In genomic region chr1:53275566-53275965, GRCh38 we compare ENCODE assay signal across 19 cellular contexts. TPM values are rescaled to one million over a fixed set of nuclear protein-coding genes. Genes with fewer than 3 reads are reported as not detected.
DNase-seq lines count a peak whose midpoint lies in the region; ATAC-seq, FAIRE-seq and TF ChIP-seq lines count a peak whose summit lies in the region.
"Had no signal": no experiment of that assay in that cellular context is flagged by ENCODE, and none has a peak within 500 bp of the region (broad histone marks: within the 10 kb centered on the region; RNA-seq: fewer than 3 reads in every experiment).

No MANE protein-coding gene starts in this region.

- no peaks in the 10 kb centered on the region for H3K9me3 Mint-ChIP-seq in WTC11
- H3K9me3 Mint-ChIP-seq: CD4-positive, alpha-beta memory T cell; H9 had no signal

- H3K4me1 ChIP-seq in kidney (ENCODE audit: control insufficient read depth in 1 of 2, insufficient read depth in 1 of 2, low read depth in 1 of 2, low read length in 2 of 2) (no peaks in the 10 kb centered on the region), sigmoid colon (no peaks in the 10 kb centered on the region)

- H3K9ac ChIP-seq in kidney (ENCODE audit: low read length in 2 of 2) = no peak overlapping the region
- H3K9ac ChIP-seq: GM23248 had no signal

- POLR2A ChIA-PET in WTC11 (lab: Charles Lee) = interaction anchor here (1.3 kb wide), 1 partner anchor 13 kb away, joined by 3 read pairs; no protein-coding TSS in a partner anchor

- CTCF ChIA-PET in WTC11 (lab: Charles Lee) = interaction anchor here (0.6 to 0.9 kb wide), 3 partner anchors 15 to 121 kb away, joined by 3 to 4 read pairs (median 3); no protein-coding TSS in a partner anchor

- TF ChIP-seq CTCF in bronchial epithelial cell (IDR thresholded peaks at IDR 0.05; ENCODE audit: insufficient read depth, low read length, severe bottlenecking) (no peak), kidney (IDR thresholded peaks at IDR 0.05; ENCODE audit: borderline replicate concordance, extremely low read depth, insufficient read depth) (no peak), sigmoid colon (IDR thresholded peaks at IDR 0.05) (no peak), WTC11 (IDR thresholded peaks at IDR 0.05) (no peak)

- H3K4me1 Mint-ChIP-seq in WTC11 = no peaks in the 10 kb centered on the region
- H3K4me1 Mint-ChIP-seq: H9 had no signal

- no peak for TF ChIP-seq EP300 in sigmoid colon (IDR thresholded peaks at IDR 0.05)

- H3K36me3 Mint-ChIP-seq in WTC11 = peaks cover 63% of the 10 kb centered on the region

- no peaks in the 10 kb centered on the region for H3K27me3 ChIP-seq in bronchial epithelial cell (ENCODE audit: control insufficient read depth, insufficient read depth, low read length)
- peaks cover 0 to 13% (median 0%) of the 10 kb centered on the region in 3 donors for H3K27me3 ChIP-seq in sigmoid colon

- ATAC-seq in HG02571 (IDR thresholded peaks at IDR 0.05; ENCODE audit: unreplicated experiment) (no peak), WTC11 (no peak)
- ATAC-seq: HCT116 had no signal

- DNase-seq in bronchial epithelial cell (ENCODE audit: low read depth) (no peak), kidney (peak; percentile 39), sigmoid colon (peak; percentile 26), WTC11 (ENCODE audit: low spot score) (no peak), KBM-7 (no peak)
- DNase-seq: C1 segment of cervical spinal cord; Calu3; CD4-positive, alpha-beta memory T cell; COR-L47; DMS53; DMS79 treated with DMSO at 0.1 percent for 48 hours; GF-D8; GM23248; H9 had no signal

- FAIRE-seq in bronchial epithelial cell (lab: Jason Lieb, UNC) (peak; percentile 13), kidney (lab: Jason Lieb, UNC) (no peak)
- FAIRE-seq: GM12891, GM19239, H1 had no signal

- H3K27me3 Mint-ChIP-seq in WTC11 (ENCODE audit: low read depth) = no peaks in the 10 kb centered on the region
- H3K27me3 Mint-ChIP-seq: CD4-positive, alpha-beta memory T cell had no signal

- WGBS in sigmoid colon, 2 donors = 91 to 96% methylated on average over 3 of the region's 3 CpGs

- H3K27ac Mint-ChIP-seq in WTC11 = no peak overlapping the region

- intact Hi-C loops in kidney (cut with DNase I) (no loop called here), sigmoid colon (cut with DNase I) (no loop called here)

- peaks cover 10% of the 10 kb centered on the region for H3K36me3 ChIP-seq in bronchial epithelial cell (ENCODE audit: control insufficient read depth, insufficient read depth, low read length)
- no peaks in the 10 kb centered on the region for H3K36me3 ChIP-seq in kidney (ENCODE audit: control insufficient read depth in 1 of 2, insufficient read depth in 2 of 2, low read length in 2 of 2)
- no peaks in the 10 kb centered on the region for H3K36me3 ChIP-seq in sigmoid colon

- H3K4me3 Mint-ChIP-seq in WTC11 = no peak overlapping the region
- H3K4me3 Mint-ChIP-seq: CD4-positive, alpha-beta memory T cell; H9 had no signal

- H3K4me3 ChIP-seq in bronchial epithelial cell (ENCODE audit: low read depth, low read length) (no peak overlapping the region), kidney (ENCODE audit: low read length in 2 of 2) (no peak overlapping the region), sigmoid colon (no peak overlapping the region)
- H3K4me3 ChIP-seq: GM23248 had no signal

- no peaks in the 10 kb centered on the region for H3K9me3 ChIP-seq in kidney (ENCODE audit: control insufficient read depth in 1 of 2, low read length in 2 of 2)
- no peaks in the 10 kb centered on the region for H3K9me3 ChIP-seq in sigmoid colon

- in situ Hi-C loops in KBM-7 (cut with MboI; ENCODE audit: low pct_unique_long_range_greater_than_20kb, low sequenced_read_pairs) = no loop called here

- no peak for TF ChIP-seq POLR2A in sigmoid colon (IDR thresholded peaks at IDR 0.05)

- H3K27ac ChIP-seq in kidney (ENCODE audit: low read depth in 2 of 2, low read length in 2 of 2) (no peak overlapping the region), sigmoid colon (no peak overlapping the region)
- H3K27ac ChIP-seq: GM23248 had no signal

TF ChIP-seq in WTC11, 78 proteins besides CTCF, POLR2A, EP300 and RAD21:
- TF ChIP-seq NR1H2 (CRISPR knock-in tag; IDR thresholded peaks at IDR 0.05) (no peak), ZNF232 (CRISPR knock-in tag; IDR thresholded peaks at IDR 0.05) (no peak), OVOL2 (CRISPR knock-in tag; IDR thresholded peaks at IDR 0.05; ENCODE audit: borderline replicate concordance) (no peak), FOXP1 (CRISPR knock-in tag; IDR thresholded peaks at IDR 0.05; ENCODE audit: borderline replicate concordance) (no peak), ATF3 (CRISPR knock-in tag; conservative IDR thresholded peaks at IDR 0.05) (no peak), NR2C2 (CRISPR knock-in tag; IDR thresholded peaks at IDR 0.05) (no peak), TEAD1 (CRISPR knock-in tag; IDR thresholded peaks at IDR 0.05) (no peak), MYBL2 (CRISPR knock-in tag; IDR thresholded peaks at IDR 0.05) (no peak)

RNA-seq across cellular contexts. Expression of gene MAGOH, which starts 37.2 kb away (rescaled TPM):
- total RNA-seq in bronchial epithelial cell (33.7 and 53.1 TPM in 2 replicates), kidney (39.4 TPM), sigmoid colon (10 to 100 TPM; 12.2 to 46.4 (median 28.7) TPM), WTC11 (2021) (57.8 to 58.4 TPM (median 57.9 TPM) in 3 replicates)
- polyA plus RNA-seq in kidney (ENCODE audit: insufficient read depth, low read depth, low replicate concordance) (64.6 TPM), sigmoid colon (10 to 100 TPM; 73.9 to 98.4 (median 95.0) TPM)

RNA-seq across cellular contexts. Expression of gene LRP8, which starts 52.3 kb away (rescaled TPM):
- 6.7 and 8.4 TPM in 2 replicates for total RNA-seq in bronchial epithelial cell
- total RNA-seq in kidney = 6.9 TPM
- polyA plus RNA-seq in kidney (ENCODE audit: insufficient read depth, low read depth, low replicate concordance) = 1.4 TPM
- total RNA-seq in sigmoid colon = 1 to 10 TPM; 1.1 to 1.7 (median 1.2) TPM
- polyA plus RNA-seq in sigmoid colon = 1 to 10 TPM in 2 of 3 donors, under 1 TPM in 1; 0.69 to 7.8 (median 3.0) TPM
- total RNA-seq in WTC11 (2021) = 61.9 to 69.5 TPM (median 66.6 TPM) in 3 replicates

RNA-seq across cellular contexts. Expression of gene CZIB, which starts 55.1 kb away (rescaled TPM):
- 37.9 and 47.9 TPM in 2 replicates for total RNA-seq in bronchial epithelial cell
- total RNA-seq in kidney = 54.1 TPM
- polyA plus RNA-seq in kidney (ENCODE audit: insufficient read depth, low read depth, low replicate concordance) = 76.5 TPM
- 10 to 100 TPM; 79.2 to 95.6 (median 92.7) TPM for total RNA-seq in sigmoid colon
- polyA plus RNA-seq in sigmoid colon = 10 to 100 TPM; 49.4 to 69.1 (median 51.8) TPM
- total RNA-seq in WTC11 (2021) = 41.6 to 48.6 TPM (median 47.6 TPM) in 3 replicates

Comparison
In these comparisons a context has a peak if more than half of its experiments do, and no peak if none do; other contexts are left out.
1. DNase-seq: peak in kidney (single experiment) and sigmoid colon (single experiment); none in bronchial epithelial cell (single experiment), WTC11 (single experiment) and KBM-7 (single experiment).